ENCODE assay signal across 8 cellular contexts in genomic region chr1:179882253-179883039, GRCh38. TPM values are rescaled to one million over a fixed set of nuclear protein-coding genes. Genes with fewer than 3 reads are reported as not detected.
A peak's percentile ranks its signal among the peaks of the same experiment; 100 is the strongest.
DNase-seq lines count a peak whose midpoint lies in the region; ATAC-seq, FAIRE-seq and TF ChIP-seq lines count a peak whose summit lies in the region.

Gene TOR1AIP1 (plus strand): TSS chr1:179882285. CDS start chr1:179882503, 218 bp downstream.

- 0 out of 2 replicates have a peak, but pooled peaks have one; percentile 17 for TF ChIP-seq CTCF in IMR-90 (conservative IDR thresholded peaks at IDR 0.05; ENCODE audit: low read depth, low read length)
- peak; percentile 58 for TF ChIP-seq CTCF in OCI-LY7 (conservative IDR thresholded peaks at IDR 0.05; ENCODE audit: low read length)
- TF ChIP-seq CTCF in endothelial cell of umbilical vein (IDR thresholded peaks at IDR 0.05; ENCODE audit: extremely low read depth in 1 of 2, insufficient read depth in 1 of 2, low read depth in 1 of 2, low read length in 2 of 2) = peak; percentile 11 to 45

- H3K9me1 ChIP-seq in IMR-90 (ENCODE audit: insufficient read depth, low read length) (peaks cover 4% of the 10 kb centered on the region), endothelial cell of umbilical vein (replicated peaks; ENCODE audit: control insufficient read depth, extremely low read depth, insufficient read depth, low read length) (no peaks in the 10 kb centered on the region)

- H3K27me3 ChIP-seq in IMR-90 (ENCODE audit: control insufficient read depth, insufficient read depth, low read length) (no peaks in the 10 kb centered on the region), endothelial cell of umbilical vein (ENCODE audit: control insufficient read depth in 2 of 2, insufficient read depth in 2 of 2, low read length in 2 of 2) (no peaks in the 10 kb centered on the region)

- H3K18ac ChIP-seq in IMR-90 (ENCODE audit: low read depth, low read length) = peak within 1 kb of the TSS; percentile 83

- dilution Hi-C loops in IMR-90 (cut with HindIII; ENCODE audit: low sequenced_read_pairs, unreplicated experiment) = no loop called here
- dilution Hi-C loops in endothelial cell of umbilical vein (cut with MboI; ENCODE audit: extremely low pct_ligation_motif_present, low sequenced_read_pairs) = no loop called here

- H2AK9ac ChIP-seq in IMR-90 (replicated peaks; ENCODE audit: low read depth, low read length, poor library complexity) = peak within 1 kb of the TSS; percentile 98

- 0 out of 2 replicates have a peak within 1 kb of the TSS, but pooled peaks have one; percentile 28 for H2BK20ac ChIP-seq in IMR-90 (ENCODE audit: low read depth, low read length)

- POLR2A ChIA-PET in IMR-90 (lab: Charles Lee; ENCODE audit: unreplicated experiment) = interaction anchor here (0.6 to 1.1 kb wide), 3 partner anchors 91 to 618 kb away, joined by 3 to 7 read pairs (median 3); no protein-coding TSS in a partner anchor
- POLR2A ChIA-PET in OCI-LY7 (lab: Charles Lee) = interaction anchor here (0.6 to 2.1 kb wide), 9 partner anchors 9 to 446 kb away, joined by 3 to 9 read pairs (median 5); partner anchors contain the start of gene CEP350
- POLR2A ChIA-PET in endothelial cell of umbilical vein (lab: Charles Lee) = interaction anchor here (0.7 to 1.8 kb wide), 6 partner anchors 12 to 320 kb away, joined by 3 to 4 read pairs (median 3); partner anchors contain the start of gene CEP350

- H3K36me3 ChIP-seq in IMR-90 (ENCODE audit: control insufficient read depth, insufficient read depth, low read length) (peaks cover 2% of the 10 kb centered on the region; the same call in 1 of the 2 replicates), OCI-LY7 (ENCODE audit: insufficient read depth, low read length) (peaks cover 14% of the 10 kb centered on the region; the same call in 1 of the 2 replicates), endothelial cell of umbilical vein (ENCODE audit: control insufficient read depth in 2 of 2, extremely low read depth in 1 of 2, insufficient read depth in 2 of 2, low read length in 2 of 2) (peaks cover 0 to 7% of the 10 kb centered on the region in 2 experiments)

- H3K9ac ChIP-seq in IMR-90 (ENCODE audit: low read depth, low read length) = peak within 1 kb of the TSS; percentile 90
- peak within 1 kb of the TSS; percentile 97 for H3K9ac ChIP-seq in endothelial cell of umbilical vein (replicated peaks; ENCODE audit: extremely low read depth, insufficient read depth, low read length)

- peak within 1 kb of the TSS; percentile 98 for H3K56ac ChIP-seq in IMR-90 (ENCODE audit: extremely low read depth, insufficient read depth, low read length)

- H3K9me2 ChIP-seq in OCI-LY7 (ENCODE audit: insufficient read depth, low read length) = no peaks in the 10 kb centered on the region

- H3K23ac ChIP-seq in IMR-90 (ENCODE audit: low read depth, low read length) = peak within 1 kb of the TSS; percentile 94

- peak within 1 kb of the TSS; percentile 95 for H3K14ac ChIP-seq in IMR-90 (replicated peaks; ENCODE audit: low read depth, low read length)

- peak; percentile 97 for TF ChIP-seq POLR2A in IMR-90 (IDR thresholded peaks at IDR 0.05; ENCODE audit: low read depth, low read length)
- TF ChIP-seq POLR2A in endothelial cell of umbilical vein (IDR thresholded peaks at IDR 0.05; ENCODE audit: low read depth, low read length) = peak; percentile 18

- H2BK120ac ChIP-seq in IMR-90 (ENCODE audit: low read depth, low read length) = peak within 1 kb of the TSS; percentile 88

- peaks cover 8 to 28% of the 10 kb centered on the region in 2 experiments; a peak in 3 of 4 replicates for H3K79me1 ChIP-seq in IMR-90 (ENCODE audit: low read depth in 1 of 2, low read length in 2 of 2)

- 0% methylated on average over 45 of the region's 72 CpGs; no CpG with 5 or more reads in 1 of the 2 experiments for WGBS in IMR-90 (ENCODE audit: extremely low coverage in 2 of 2, insufficient read length in 1 of 2), 2 experiments

- DNase-seq in DMS153 (lab: John Stamatoyannopoulos, UW) = peak; percentile 98
- DNase-seq in IMR-90 = peak; percentile 97
- peak; percentile 99 for DNase-seq in OCI-LY7 (ENCODE audit: low spot score)
- DNase-seq in activated T-cell treated with anti-CD3 and anti-CD28 coated beads for 1 hour (ENCODE audit: low read depth) = peak; percentile 92
- peak; percentile 99 for DNase-seq in endothelial cell of umbilical vein (ENCODE audit: low read depth, low spot score)
- peak; percentile 97 for DNase-seq in middle frontal gyrus (ENCODE audit: extremely low spot score, low spot score)
- DNase-seq in stimulated activated CD8-positive, alpha-beta memory T cell treated with anti-CD3 and anti-CD28 coated beads, Interleukin-2, amount 100 ng/mL, for 48 hours (ENCODE audit: low read depth in 2 of 2) = peak; percentile 93 to 94

- peak within 1 kb of the TSS; percentile 96 for H4K91ac ChIP-seq in IMR-90 (ENCODE audit: insufficient read depth, low read depth, low read length)

- intact Hi-C loops in IMR-90 (cut with micrococcal nuclease) (loop anchor here (5.0 kb wide), 3 partner anchors 70 to 295 kb away; partner anchors contain the start of gene CEP350), OCI-LY7 (cut with micrococcal nuclease; ENCODE audit: unreplicated experiment) (loop anchor here (1.0 to 5.0 kb wide), 4 partner anchors 72 to 850 kb away; partner anchors contain the start of genes ACBD6, CEP350 and QSOX1), endothelial cell of umbilical vein (cut with micrococcal nuclease) (loop anchor here (1.0 to 5.0 kb wide), 6 partner anchors 72 to 620 kb away; partner anchors contain the start of genes ACBD6 and CEP350)

- H2BK5ac ChIP-seq in IMR-90 (ENCODE audit: low read depth, low read length, poor library complexity, severe bottlenecking) = peak within 1 kb of the TSS; percentile 97

- H3K27ac ChIP-seq in IMR-90 (ENCODE audit: insufficient read depth, low read length) = peak within 1 kb of the TSS; percentile 94
- H3K27ac ChIP-seq in OCI-LY7 (ENCODE audit: low read depth, low read length, poor library complexity, severe bottlenecking) = peak within 1 kb of the TSS; percentile 96
- peak within 1 kb of the TSS; percentile 91 for H3K27ac ChIP-seq in endothelial cell of umbilical vein (ENCODE audit: insufficient read depth, low read depth, low read length)

- H3K79me2 ChIP-seq in OCI-LY7 (ENCODE audit: insufficient read depth, low read depth, low read length) = peaks cover 11% of the 10 kb centered on the region; the same call in 1 of the 2 replicates
- peaks cover 17% of the 10 kb centered on the region for H3K79me2 ChIP-seq in endothelial cell of umbilical vein (ENCODE audit: control insufficient read depth, insufficient read depth, low read length)

- peak within 1 kb of the TSS; percentile 65; the same call in 2 of the 3 replicates for H2BK15ac ChIP-seq in IMR-90 (ENCODE audit: low read depth, low read length)

- CTCF ChIA-PET in IMR-90 (lab: Yijun Ruan, JAX) (interaction anchor here (0.5 to 1.1 kb wide), 4 partner anchors 10 to 176 kb away, joined by 3 to 7 read pairs (median 4); no protein-coding TSS in a partner anchor), OCI-LY7 (lab: Charles Lee; ENCODE audit: unreplicated experiment) (no interaction called here), endothelial cell of umbilical vein (lab: Charles Lee) (interaction anchor here (1.0 to 2.3 kb wide), 9 partner anchors 12 to 298 kb away, joined by 3 to 13 read pairs (median 5); no protein-coding TSS in a partner anchor)

- H2AFZ ChIP-seq in IMR-90 (replicated peaks; ENCODE audit: low read length, poor library complexity) (peak within 1 kb of the TSS; percentile 99), OCI-LY7 (ENCODE audit: low read length) (peak within 1 kb of the TSS; percentile 65), endothelial cell of umbilical vein (ENCODE audit: low read depth, low read length) (peak within 1 kb of the TSS; percentile 77)

- peak within 1 kb of the TSS; percentile 86 for H2AK5ac ChIP-seq in IMR-90 (ENCODE audit: low read depth, low read length)

- peak within 1 kb of the TSS; percentile 79 for H4K5ac ChIP-seq in IMR-90 (ENCODE audit: low read depth, low read length)

- no peaks in the 10 kb centered on the region for H3K9me3 ChIP-seq in IMR-90 (ENCODE audit: control insufficient read depth, insufficient read depth, low read length)
- no peaks in the 10 kb centered on the region for H3K9me3 ChIP-seq in OCI-LY7 (ENCODE audit: low read length)
- H3K9me3 ChIP-seq in endothelial cell of umbilical vein (replicated peaks; ENCODE audit: control insufficient read depth, insufficient read depth, low read length) = no peaks in the 10 kb centered on the region

- in situ Hi-C loops in IMR-90 (cut with MboI; ENCODE audit: low sequenced_read_pairs) = no loop called here

- no peaks in the 10 kb centered on the region for H3K4me1 ChIP-seq in IMR-90 (ENCODE audit: control insufficient read depth, insufficient read depth, low read length)
- H3K4me1 ChIP-seq in OCI-LY7 (ENCODE audit: insufficient read depth, low read length, poor library complexity, severe bottlenecking) = peaks cover 29% of the 10 kb centered on the region
- H3K4me1 ChIP-seq in endothelial cell of umbilical vein (ENCODE audit: control insufficient read depth, extremely low read depth, insufficient read depth, low read length) = peaks cover 15% of the 10 kb centered on the region

- H4K20me1 ChIP-seq in IMR-90 (ENCODE audit: insufficient read depth, low read length) (peaks cover 8% of the 10 kb centered on the region), OCI-LY7 (ENCODE audit: insufficient read depth, low read length) (no peaks in the 10 kb centered on the region; the same call in 1 of the 2 replicates), endothelial cell of umbilical vein (replicated peaks; ENCODE audit: control insufficient read depth, extremely low read depth, insufficient read depth, low read length) (no peaks in the 10 kb centered on the region)

- no peak for TF ChIP-seq RAD21 in IMR-90 (IDR thresholded peaks at IDR 0.05; ENCODE audit: low read length)

- H3K4ac ChIP-seq in IMR-90 (ENCODE audit: low read depth, low read length) = peak within 1 kb of the TSS; percentile 93

- H4K8ac ChIP-seq in IMR-90 (ENCODE audit: low read depth in 2 of 2, low read length in 2 of 2) = peak within 1 kb of the TSS; percentile 72 to 98

- peak; percentile 86 for FAIRE-seq in endothelial cell of umbilical vein (lab: Jason Lieb, UNC)

- peak; percentile 79 for ATAC-seq in GM21528 (IDR thresholded peaks at IDR 0.05; ENCODE audit: low FRiP score, unreplicated experiment)
- peak; percentile 87 for ATAC-seq in IMR-90 (ENCODE audit: low read depth)

- H3K4me2 ChIP-seq in IMR-90 (ENCODE audit: low read depth, low read length) (peak within 1 kb of the TSS; percentile 99), OCI-LY7 (ENCODE audit: low read length) (peak within 1 kb of the TSS; percentile 89), endothelial cell of umbilical vein (ENCODE audit: insufficient read depth, low read length) (peak within 1 kb of the TSS; percentile 89)

- H3K4me3 ChIP-seq in IMR-90 (ENCODE audit: insufficient read depth, low read depth, low read length) = peak within 1 kb of the TSS; percentile 68
- peak within 1 kb of the TSS; percentile 79 for H3K4me3 ChIP-seq in OCI-LY7 (ENCODE audit: low read depth, low read length, poor library complexity, severe bottlenecking)
- H3K4me3 ChIP-seq in endothelial cell of umbilical vein (replicated peaks in 1 of 3; ENCODE audit: insufficient read depth in 1 of 3, low read depth in 1 of 3, low read length in 3 of 3) = peak within 1 kb of the TSS; percentile 71 to 93 (median 76)

- BruUV-seq in IMR-90 (replicated peaks; lab: Mats Ljungman, UMichigan) (TSS peak; percentile 75), OCI-LY7 (replicated peaks; lab: Mats Ljungman, UMichigan) (no TSS peak), endothelial cell of umbilical vein (replicated peaks; lab: Mats Ljungman, UMichigan) (no TSS peak)

RNA-seq across cellular contexts. Expression of gene TOR1AIP1, which starts in this region (rescaled TPM):
- 36.7 and 64.5 TPM in 2 replicates for total RNA-seq in IMR-90 (2012; rRNA removed)
- 17.8 and 20.7 TPM in 2 replicates for polyA plus RNA-seq in IMR-90 (2012; rRNA removed)
- 6.5 and 7.6 TPM in 2 replicates for polyA plus RNA-seq in IMR-90 (2012; cell fraction: cytosol; rRNA removed)
- polyA plus RNA-seq in IMR-90 (2012; cell fraction: nucleus; rRNA removed; ENCODE audit: low replicate concordance) = 2.7 and 13.1 TPM in 2 replicates
- total RNA-seq in OCI-LY7 (2014; rRNA removed; shearing (Covaris generic)) = 11.0 and 12.1 TPM in 2 replicates
- 14.5 and 16.8 TPM in 2 replicates for total RNA-seq in OCI-LY7 (2022)
- 28.8 and 30.2 TPM in 2 replicates for total RNA-seq in endothelial cell of umbilical vein
- 10.9 and 12.0 TPM in 2 replicates for polyA plus RNA-seq in endothelial cell of umbilical vein
- 17.4 and 18.1 TPM in 2 replicates for polyA plus RNA-seq in endothelial cell of umbilical vein (2011; cell fraction: cytosol; rRNA removed)
- polyA plus RNA-seq in endothelial cell of umbilical vein (2011; cell fraction: nucleus; rRNA removed) = 10.5 and 11.4 TPM in 2 replicates
- polyA plus RNA-seq in endothelial cell of umbilical vein (2012) = 21.5 and 33.9 TPM in 2 replicates
- 19.0 and 24.1 TPM in 2 replicates for polyA minus RNA-seq in endothelial cell of umbilical vein
- polyA minus RNA-seq in endothelial cell of umbilical vein (2011; cell fraction: cytosol; rRNA and poly(A)+ RNA removed) = 18.3 TPM
- 15.7 and 16.1 TPM in 2 replicates for polyA minus RNA-seq in endothelial cell of umbilical vein (2011; cell fraction: nucleus; rRNA and poly(A)+ RNA removed)

Comparison
In these comparisons a context has a peak if more than half of its experiments do, and no peak if none do; other contexts are left out.
1. Peak in every context shown above with its lines: DNase-seq, ATAC-seq, H3K4me3 ChIP-seq and H3K27ac ChIP-seq.